ENCODE assay signal across 13 cellular contexts in the genomic region with DNA sequence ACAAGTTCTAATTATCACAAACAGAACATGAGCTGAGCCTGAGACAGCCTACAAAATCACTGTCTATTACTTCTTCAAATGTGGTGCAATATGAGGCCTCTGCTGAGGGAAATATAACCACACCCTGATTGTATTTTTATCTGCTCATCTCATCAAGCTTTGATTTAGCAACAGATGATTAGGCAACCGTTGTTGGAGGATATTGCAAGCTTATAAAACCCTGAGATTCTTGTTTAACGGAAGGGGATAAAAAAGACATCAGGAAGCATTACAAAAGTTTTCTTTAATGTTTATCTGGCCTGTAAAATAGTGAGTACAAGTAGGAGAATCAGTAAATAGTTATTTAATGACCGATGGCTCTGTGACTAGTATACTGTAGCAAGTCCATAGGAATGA.
A peak's percentile ranks its signal among the peaks of the same experiment; 100 is the strongest.
DNase-seq lines count a peak whose midpoint lies in the region; ATAC-seq, FAIRE-seq and TF ChIP-seq lines count a peak whose summit lies in the region.
"Had no signal": no experiment of that assay in that cellular context is flagged by ENCODE, and none has a peak within 500 bp of the region (broad histone marks: within the 10 kb centered on the region; RNA-seq: fewer than 3 reads in every experiment).

No MANE protein-coding gene starts in this region.

- H3K27ac ChIP-seq in astrocyte (ENCODE audit: low read depth, low read length) = no peak overlapping the region
- H3K27ac ChIP-seq in substantia nigra (ENCODE audit: low read depth, low read length, poor library complexity, severe bottlenecking) = no peak overlapping the region

- H3K9me3 ChIP-seq in astrocyte (ENCODE audit: insufficient read depth, low read depth, low read length) = no peaks in the 10 kb centered on the region
- H3K9me3 ChIP-seq: Caco-2 had no signal

- H3K4me3 ChIP-seq in astrocyte (ENCODE audit: insufficient read depth, low read depth, low read length) = no peak overlapping the region
- H3K4me3 ChIP-seq: coronary artery had no signal

- no peaks in the 10 kb centered on the region for H3K4me1 ChIP-seq in astrocyte (ENCODE audit: insufficient read depth, low read length)
- H3K4me1 ChIP-seq: Caco-2 had no signal

- peaks cover 6% of the 10 kb centered on the region for H3K27me3 Mint-ChIP-seq in astrocyte (ENCODE audit: low read depth, unreplicated experiment)

- H3K9ac ChIP-seq in astrocyte (ENCODE audit: low read length) = no peak overlapping the region

- ATAC-seq in GM19324 (IDR thresholded peaks at IDR 0.05; ENCODE audit: low FRiP score, unreplicated experiment) = no peak
- ATAC-seq in HG02588 (IDR thresholded peaks at IDR 0.05; ENCODE audit: unreplicated experiment) = no peak

- peak; percentile 54 for DNase-seq in AG08395 (ENCODE audit: low spot score)
- DNase-seq in HT1080 (ENCODE audit: low read depth) = peak; percentile 12
- DNase-seq in astrocyte (ENCODE audit: low read depth) = peak; percentile 37
- DNase-seq in medulla oblongata (ENCODE audit: extremely low spot score) = peak; percentile 63
- DNase-seq in urothelium cell line (ENCODE audit: low spot score) = no peak
- DNase-seq in substantia nigra (lab: John Stamatoyannopoulos, UW) = no peak
- DNase-seq: activated CD4-positive, CD25-positive, alpha-beta regulatory T cell; activated gamma-delta T cell; Caco-2; natural killer cell had no signal

- H3K9me3 Mint-ChIP-seq in astrocyte (ENCODE audit: unreplicated experiment) = no peaks in the 10 kb centered on the region
- H3K9me3 Mint-ChIP-seq: natural killer cell had no signal

- TF ChIP-seq CTCF in astrocyte (IDR thresholded peaks at IDR 0.05; ENCODE audit: insufficient read depth, low read depth, low read length) = no peak

- H3K79me2 ChIP-seq in astrocyte (ENCODE audit: insufficient read depth, low read length) = no peaks in the 10 kb centered on the region

- no peak overlapping the region for H3K4me3 Mint-ChIP-seq in astrocyte (ENCODE audit: unreplicated experiment)
- H3K4me3 Mint-ChIP-seq: natural killer cell had no signal

- no peaks in the 10 kb centered on the region for H3K36me3 ChIP-seq in astrocyte (ENCODE audit: insufficient read depth, low read length)

- no peaks in the 10 kb centered on the region for H3K4me1 Mint-ChIP-seq in astrocyte (ENCODE audit: low read depth, unreplicated experiment)
- H3K4me1 Mint-ChIP-seq: natural killer cell had no signal

- H4K20me1 ChIP-seq in astrocyte (ENCODE audit: insufficient read depth, low read length) = no peaks in the 10 kb centered on the region

- H3K36me3 Mint-ChIP-seq in astrocyte (ENCODE audit: low read depth, unreplicated experiment) = no peaks in the 10 kb centered on the region
- H3K36me3 Mint-ChIP-seq: natural killer cell had no signal

- no peak for FAIRE-seq in astrocyte (lab: Jason Lieb, UNC)
- FAIRE-seq in urothelium cell line (lab: Jason Lieb, UNC) = no peak

- H2AFZ ChIP-seq in astrocyte (ENCODE audit: low read depth, low read length) = no peak overlapping the region

- no peak overlapping the region for H3K4me2 ChIP-seq in astrocyte (ENCODE audit: low read length)

- no peaks in the 10 kb centered on the region for H3K27me3 ChIP-seq in astrocyte (ENCODE audit: insufficient read depth, low read length)

- no peak overlapping the region for H3K27ac Mint-ChIP-seq in astrocyte (ENCODE audit: unreplicated experiment)
- H3K27ac Mint-ChIP-seq: natural killer cell had no signal

Comparison
In these comparisons a context has a peak if more than half of its experiments do, and no peak if none do; other contexts are left out.
1. DNase-seq: peak in AG08395 (single experiment), HT1080 (single experiment), astrocyte (single experiment) and medulla oblongata (single experiment); none in urothelium cell line (single experiment) and substantia nigra (0 of 49).